Comparison of ENCODE assay signal across 8 cellular contexts in the genomic region with DNA sequence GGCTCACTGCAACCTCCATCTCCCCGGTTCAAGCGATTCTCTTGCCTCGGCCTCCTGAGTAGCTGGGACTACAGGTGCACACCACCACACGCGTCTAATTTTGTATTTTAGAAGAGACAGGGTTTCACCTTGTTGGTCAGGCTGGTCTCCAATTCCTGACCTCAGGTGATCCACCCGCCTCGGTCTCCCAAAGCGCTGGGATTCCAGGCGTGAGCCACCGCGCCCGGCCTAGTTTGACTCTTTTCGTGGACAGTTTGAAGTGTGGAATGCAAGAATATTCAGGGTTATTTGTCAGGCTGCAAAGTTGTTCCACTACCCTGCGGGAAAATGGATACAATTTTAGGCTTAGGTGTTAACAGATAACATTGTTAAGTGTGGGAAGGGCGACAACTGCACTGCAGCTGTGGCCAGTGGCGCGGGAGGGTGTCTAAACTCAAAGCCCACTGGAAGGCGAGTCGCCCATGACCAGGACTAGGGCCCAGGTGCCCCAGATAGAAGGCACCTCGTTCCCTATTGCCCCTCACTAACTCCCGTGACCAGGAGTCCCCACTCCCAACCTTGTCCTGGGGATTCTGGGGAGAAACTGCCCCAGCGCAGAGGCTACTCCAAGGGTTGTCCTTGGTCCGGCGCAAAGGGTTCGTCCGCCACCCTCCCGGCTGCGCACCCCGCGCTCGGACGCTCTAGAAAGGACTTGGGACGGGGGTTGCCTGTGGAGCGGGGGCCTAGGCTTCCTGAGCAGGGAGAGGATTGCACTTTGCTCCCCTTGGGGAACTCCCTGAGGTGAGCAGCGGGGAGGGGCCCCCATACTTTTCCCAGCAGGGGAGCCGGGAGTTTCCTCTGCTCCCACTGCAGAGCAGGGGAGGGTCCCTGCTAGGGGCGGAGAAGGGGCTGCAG. TPM values are rescaled to one million over a fixed set of nuclear protein-coding genes. Genes with fewer than 3 reads are reported as not detected.
DNase-seq lines count a peak whose midpoint lies in the region; FAIRE-seq and TF ChIP-seq lines count a peak whose summit lies in the region.

No MANE protein-coding gene starts in this region.

- no peak for TF ChIP-seq EP300 in transverse colon (IDR thresholded peaks at IDR 0.05; ENCODE audit: low read depth)

- in situ Hi-C loops in transverse colon (cut with MboI; ENCODE audit: low pct_ligation_motif_present in 1 of 4, low pct_unique_long_range_greater_than_20kb in 1 of 4, low sequenced_read_pairs in 3 of 4), result no loop called here

- H3K4me1 ChIP-seq in mesodermal cell (ENCODE audit: control insufficient read depth, insufficient read depth, low read length, poor library complexity, severe bottlenecking) (peaks cover 22% of the 10 kb centered on the region), transverse colon (peaks cover 0 to 39% (median 29%) of the 10 kb centered on the region in 4 donors)

- DNase-seq in activated naive CD4-positive, alpha-beta T cell treated with anti-CD3 and anti-CD28 coated beads, Interleukin-2, amount 10 ng/mL, durations not matched to agents 7 days and 5 days, result peak; percentile 35
- DNase-seq in activated naive CD4-positive, alpha-beta T cell (lab: John Stamatoyannopoulos, UW), result no peak
- peak; percentile 81 for DNase-seq in transverse colon
- DNase-seq in KG1 (lab: John Stamatoyannopoulos, UW), result no peak
- DNase-seq in frontal cortex (ENCODE audit: low spot score in 2 of 2), result no peak
- no peak for DNase-seq in GM12891 (ENCODE audit: insufficient read length, low spot score)

- intact Hi-C loops in transverse colon (cut with DNase I; ENCODE audit: low total_unique reads), result no loop called here

- no peaks in the 10 kb centered on the region for H3K9me3 Mint-ChIP-seq in activated naive CD4-positive, alpha-beta T cell treated with anti-CD3 and anti-CD28 coated beads, Interleukin-2, amount 10 ng/mL, durations not matched to agents 7 days and 5 days
- H3K9me3 Mint-ChIP-seq in brain, result peaks cover 0 to 3% (median 0%) of the 10 kb centered on the region in 5 experiments

- no peaks in the 10 kb centered on the region for H3K27me3 ChIP-seq in transverse colon

- H3K9me3 ChIP-seq in mesodermal cell (ENCODE audit: control insufficient read depth, low read length), result no peaks in the 10 kb centered on the region
- H3K9me3 ChIP-seq in transverse colon, result no peaks in the 10 kb centered on the region

- H3K4me3 ChIP-seq in mesodermal cell (ENCODE audit: extremely low read depth, insufficient read depth, low read length, poor library complexity, severe bottlenecking), result peak overlapping the region; percentile 85
- H3K4me3 ChIP-seq in transverse colon, result peak overlapping the region in 3 of 4 donors; percentile 89 to 93 (median 90)

- 88 to 90% methylated on average over 33 to 34 of the region's 37 CpGs for WGBS in mesodermal cell (ENCODE audit: insufficient coverage in 2 of 2), 2 experiments
- WGBS in transverse colon (ENCODE audit: low coverage in 1 of 2), 2 donors, result 73% methylated on average over 31 of the region's 37 CpGs; no CpG with 5 or more reads in 1 of the 2 donors

- CTCF ChIA-PET in activated naive CD4-positive, alpha-beta T cell treated with anti-CD3 and anti-CD28 coated beads, Interleukin-2, amount 10 ng/mL, durations not matched to agents 7 days and 5 days (lab: Charles Lee), result no interaction called here

- peaks cover 25% of the 10 kb centered on the region for H3K27me3 Mint-ChIP-seq in activated naive CD4-positive, alpha-beta T cell treated with anti-CD3 and anti-CD28 coated beads, Interleukin-2, amount 10 ng/mL, durations not matched to agents 7 days and 5 days
- H3K27me3 Mint-ChIP-seq in brain, result peaks cover 36% of the 10 kb centered on the region

- H3K27ac Mint-ChIP-seq in activated naive CD4-positive, alpha-beta T cell treated with anti-CD3 and anti-CD28 coated beads, Interleukin-2, amount 10 ng/mL, durations not matched to agents 7 days and 5 days, result no peak overlapping the region
- peak overlapping the region in 2 of 5 experiments; percentile 76 to 83 for H3K27ac Mint-ChIP-seq in brain

- no peak overlapping the region for H3K27ac ChIP-seq in mesodermal cell (ENCODE audit: low read depth, low read length, severe bottlenecking)
- peak overlapping the region; percentile 93 to 95 (median 94) for H3K27ac ChIP-seq in transverse colon

- FAIRE-seq in frontal cortex (lab: Jason Lieb, UNC) (no peak), GM12891 (lab: Jason Lieb, UNC) (no peak)

- TF ChIP-seq CTCF in brain (conservative IDR thresholded peaks at IDR 0.05) (no peak), transverse colon (IDR thresholded peaks at IDR 0.05) (no peak)

- peak overlapping the region; percentile 68 for H3K4me3 Mint-ChIP-seq in activated naive CD4-positive, alpha-beta T cell treated with anti-CD3 and anti-CD28 coated beads, Interleukin-2, amount 10 ng/mL, durations not matched to agents 7 days and 5 days
- peak overlapping the region in 4 of 5 experiments; percentile 77 to 88 (median 82) for H3K4me3 Mint-ChIP-seq in brain

- H3K36me3 ChIP-seq in mesodermal cell (ENCODE audit: control insufficient read depth, insufficient read depth, low read length), result peaks cover 5% of the 10 kb centered on the region
- H3K36me3 ChIP-seq in transverse colon, result no peaks in the 10 kb centered on the region

- H3K36me3 Mint-ChIP-seq in activated naive CD4-positive, alpha-beta T cell treated with anti-CD3 and anti-CD28 coated beads, Interleukin-2, amount 10 ng/mL, durations not matched to agents 7 days and 5 days, result peaks cover 29% of the 10 kb centered on the region
- no peaks in the 10 kb centered on the region for H3K36me3 Mint-ChIP-seq in brain

- TF ChIP-seq POLR2A in transverse colon (IDR thresholded peaks at IDR 0.05) (peak; percentile 58), GM12891 (IDR thresholded peaks at IDR 0.05; ENCODE audit: low read depth, low read length) (no peak)

- H3K4me1 Mint-ChIP-seq in activated naive CD4-positive, alpha-beta T cell treated with anti-CD3 and anti-CD28 coated beads, Interleukin-2, amount 10 ng/mL, durations not matched to agents 7 days and 5 days, result peaks cover 27% of the 10 kb centered on the region
- peaks cover 34% of the 10 kb centered on the region for H3K4me1 Mint-ChIP-seq in brain

TF ChIP-seq in GM12891, 5 proteins besides CTCF, POLR2A, EP300 and RAD21:
- no peak for TF ChIP-seq TAF1 (IDR thresholded peaks at IDR 0.05; ENCODE audit: low read depth, low read length)

RNA-seq across cellular contexts. Expression of gene CD99, which starts 1.1 kb away (rescaled TPM):
- 51.5 TPM for polyA plus RNA-seq in brain (ENCODE audit: insufficient read depth, low read depth, low replicate concordance)
- 539 TPM for polyA plus RNA-seq in mesodermal cell (2013, experiment 1 of 2)
- polyA plus RNA-seq in mesodermal cell (2013, experiment 2 of 2), result 518 TPM
- total RNA-seq in transverse colon, result 100 to 1,000 TPM; 134 to 178 (median 143) TPM
- total RNA-seq in frontal cortex, result 11.4 TPM
- 91.8 TPM for polyA plus RNA-seq in GM12891 (2012; ENCODE audit: low read depth, missing spikeins)

Comparison
In these comparisons a context has a peak if more than half of its experiments do, and no peak if none do; other contexts are left out.
1. DNase-seq: peak in activated naive CD4-positive, alpha-beta T cell treated with anti-CD3 and anti-CD28 coated beads, Interleukin-2, amount 10 ng/mL, durations not matched to agents 7 days and 5 days (single experiment) and transverse colon (single experiment); none in activated naive CD4-positive, alpha-beta T cell (0 of 4), KG1 (single experiment), frontal cortex (0 of 2) and GM12891 (single experiment).
2. RNA of gene CD99, which starts 1.1 kb away (total RNA-seq): 134 to 178 TPM in transverse colon; 11.4 TPM in frontal cortex (single experiment); every median in the first group is over 10 times any median in the second.